In the genomic region with DNA sequence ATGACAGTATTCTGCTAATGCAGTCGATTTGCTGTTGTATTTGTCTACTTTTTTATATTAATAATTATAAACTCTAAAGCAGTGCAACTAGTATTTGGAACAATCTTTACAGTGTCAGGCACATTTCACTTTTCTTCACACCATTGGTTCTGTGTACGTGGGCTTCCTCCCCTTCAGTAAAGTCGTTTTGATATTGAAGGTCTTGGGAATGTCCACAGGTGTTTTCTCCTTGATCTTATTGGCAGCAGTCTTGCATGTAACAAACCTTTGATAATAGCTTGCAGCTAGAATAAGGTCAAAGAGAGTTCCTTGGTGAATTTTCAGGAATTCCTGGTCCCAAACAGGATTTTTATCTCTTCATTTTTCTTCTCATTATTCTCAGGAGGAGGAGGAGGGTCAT, we compare ENCODE assay signal across 33 cellular contexts. TPM values are rescaled to one million over a fixed set of nuclear protein-coding genes. Genes with fewer than 3 reads are reported as not detected.
"Had no signal": no experiment of that assay in that cellular context is flagged by ENCODE, and none has a peak within 500 bp of the region (broad histone marks: within the 10 kb centered on the region; RNA-seq: fewer than 3 reads in every experiment).

No MANE protein-coding gene starts in this region.

- H3K36me3 Mint-ChIP-seq: naive thymus-derived CD8-positive, alpha-beta T cell; natural killer cell treated with Interleukin-12 subunit alpha and Interleukin-12 subunit beta and Interleukin-15 and Interleukin-18, amount 100 ng/mL, for 72 hours; stimulated activated memory B cell treated with anti-CD40 and anti-IgM and Interleukin-4, amounts not matched to agents 10 μg/mL and 1 μg/mL and 100 μg/mL, for 72 hours; type B pancreatic cell had no signal

- H3K4me2 ChIP-seq: smooth muscle cell had no signal

- H3K9me3 Mint-ChIP-seq: natural killer cell treated with Interleukin-12 subunit alpha and Interleukin-12 subunit beta and Interleukin-15 and Interleukin-18, amount 100 ng/mL, for 72 hours; nephron progenitor cell; neural crest cell; stimulated activated memory B cell treated with anti-CD40 and anti-IgM and Interleukin-4, amounts not matched to agents 10 μg/mL and 1 μg/mL and 100 μg/mL, for 72 hours; stimulated activated naive CD8-positive, alpha-beta T cell treated with anti-CD3 and anti-CD28 coated beads, Interleukin-15, amount 100 ng/mL, for 72 hours; type B pancreatic cell had no signal

- ATAC-seq: naive thymus-derived CD8-positive, alpha-beta T cell; natural killer cell treated with Interleukin-12 subunit alpha and Interleukin-12 subunit beta and Interleukin-15 and Interleukin-18, amount 100 ng/mL, for 72 hours; sciatic nerve; stimulated activated naive CD8-positive, alpha-beta T cell treated with anti-CD3 and anti-CD28 coated beads, Interleukin-15, amount 100 ng/mL, for 72 hours; stimulated activated naive CD8-positive, alpha-beta T cell treated with anti-CD3 and anti-CD28 coated beads, Interleukin-15, Interleukin-2, amounts not matched to agents 100 U/mL and 50 U/mL, for 24 hours; upper lobe of right lung had no signal

- H3K4me1 ChIP-seq: prostate gland, right atrium auricular region, spleen, suprapubic skin, testis, tibial artery, transverse colon, upper lobe of right lung, uterus had no signal

- H3K36me3 ChIP-seq: ovary, prostate gland, right atrium auricular region, spleen, suprapubic skin, tibial artery, transverse colon, upper lobe of right lung, uterus had no signal

- H3K27ac ChIP-seq: ovary, prostate gland, right atrium auricular region, skin epidermis, spleen, suprapubic skin, testis, tibial artery, transverse colon, upper lobe of right lung, uterus had no signal

- H3K4me3 ChIP-seq: ovary, prostate gland, right atrium auricular region, skin epidermis, smooth muscle cell, spleen, suprapubic skin, testis, tibial artery, transverse colon, upper lobe of right lung, uterus had no signal

- H3K27ac Mint-ChIP-seq: naive thymus-derived CD8-positive, alpha-beta T cell; natural killer cell treated with Interleukin-12 subunit alpha and Interleukin-12 subunit beta and Interleukin-15 and Interleukin-18, amount 100 ng/mL, for 72 hours; nephron progenitor cell; stimulated activated memory B cell treated with anti-CD40 and anti-IgM and Interleukin-4, amounts not matched to agents 10 μg/mL and 1 μg/mL and 100 μg/mL, for 72 hours; stimulated activated naive CD8-positive, alpha-beta T cell treated with anti-CD3 and anti-CD28 coated beads, Interleukin-15, amount 100 ng/mL, for 72 hours; type B pancreatic cell had no signal

- H3K9me3 ChIP-seq: ovary, prostate gland, right atrium auricular region, spleen, suprapubic skin, testis, tibial artery, transverse colon, upper lobe of right lung, uterus had no signal

- H3K4me3 Mint-ChIP-seq: naive thymus-derived CD8-positive, alpha-beta T cell; natural killer cell treated with Interleukin-12 subunit alpha and Interleukin-12 subunit beta and Interleukin-15 and Interleukin-18, amount 100 ng/mL, for 72 hours; nephron progenitor cell; neural crest cell; stimulated activated memory B cell treated with anti-CD40 and anti-IgM and Interleukin-4, amounts not matched to agents 10 μg/mL and 1 μg/mL and 100 μg/mL, for 72 hours; stimulated activated naive CD8-positive, alpha-beta T cell treated with anti-CD3 and anti-CD28 coated beads, Interleukin-15, amount 100 ng/mL, for 72 hours; type B pancreatic cell had no signal

- H3K27me3 ChIP-seq: ovary, right atrium auricular region, spleen, suprapubic skin, testis, tibial artery, transverse colon, upper lobe of right lung, uterus had no signal

- H3K4me1 Mint-ChIP-seq: naive thymus-derived CD8-positive, alpha-beta T cell; neural crest cell; stimulated activated memory B cell treated with anti-CD40 and anti-IgM and Interleukin-4, amounts not matched to agents 10 μg/mL and 1 μg/mL and 100 μg/mL, for 72 hours; stimulated activated naive CD8-positive, alpha-beta T cell treated with anti-CD3 and anti-CD28 coated beads, Interleukin-15, amount 100 ng/mL, for 72 hours had no signal

- H3K27me3 Mint-ChIP-seq: stimulated activated memory B cell treated with anti-CD40 and anti-IgM and Interleukin-4, amounts not matched to agents 10 μg/mL and 1 μg/mL and 100 μg/mL, for 72 hours; type B pancreatic cell had no signal

- DNase-seq: naive thymus-derived CD8-positive, alpha-beta T cell; nephron progenitor cell; occipital lobe; ovary; retina; spleen; stimulated activated CD4-positive, alpha-beta T cell treated with anti-CD3 and anti-CD28 coated beads, Interleukin-12 subunit alpha, Interleukin-12 subunit beta, amount 100 ng/mL, for 4 hours; stimulated activated CD4-positive, alpha-beta T cell treated with anti-CD3 and anti-CD28 coated beads, Interleukin-1b, Interleukin-23, amount 100 ng/mL, for 48 hours; stimulated activated CD4-positive, alpha-beta T cell treated with anti-CD3 and anti-CD28 coated beads, Interleukin-4, amount 100 ng/mL, for 1 hour; stimulated activated CD4-positive, alpha-beta T cell treated with anti-CD3 and anti-CD28 coated beads, Interleukin-4, amount 100 ng/mL, for 4 hours; stimulated activated CD8-positive, alpha-beta memory T cell treated with anti-CD3 and anti-CD28 coated beads, Interleukin-4, amount 100 ng/mL, for 48 hours; stimulated activated naive CD4-positive, alpha-beta T cell; stimulated activated naive CD8-positive, alpha-beta T cell treated with anti-CD3 and anti-CD28 coated beads, Interleukin-15, amount 100 ng/mL, for 72 hours; stimulated activated naive CD8-positive, alpha-beta T cell treated with anti-CD3 and anti-CD28 coated beads, Interleukin-15, Interleukin-2, amounts not matched to agents 100 U/mL and 50 U/mL, for 24 hours; substantia nigra; testis; tibial artery; transverse colon; upper lobe of right lung; uterus had no signal

RNA-seq across cellular contexts. Expression of a gene that starts 12.2 kb away (rescaled TPM):
- total RNA-seq: naive thymus-derived CD8-positive, alpha-beta T cell; natural killer cell treated with Interleukin-12 subunit alpha and Interleukin-12 subunit beta and Interleukin-15 and Interleukin-18, amount 100 ng/mL, for 72 hours; neural crest cell; occipital lobe; ovary; posterior vena cava; pulmonary artery endothelial cell; right atrium auricular region; sciatic nerve; suprapubic skin; transverse colon; upper lobe of right lung had no signal
- polyA plus RNA-seq: naive thymus-derived CD8-positive, alpha-beta T cell; smooth muscle cell; urinary bladder had no signal
